2 cellular contexts compared by ENCODE assay signal in the genomic region with DNA sequence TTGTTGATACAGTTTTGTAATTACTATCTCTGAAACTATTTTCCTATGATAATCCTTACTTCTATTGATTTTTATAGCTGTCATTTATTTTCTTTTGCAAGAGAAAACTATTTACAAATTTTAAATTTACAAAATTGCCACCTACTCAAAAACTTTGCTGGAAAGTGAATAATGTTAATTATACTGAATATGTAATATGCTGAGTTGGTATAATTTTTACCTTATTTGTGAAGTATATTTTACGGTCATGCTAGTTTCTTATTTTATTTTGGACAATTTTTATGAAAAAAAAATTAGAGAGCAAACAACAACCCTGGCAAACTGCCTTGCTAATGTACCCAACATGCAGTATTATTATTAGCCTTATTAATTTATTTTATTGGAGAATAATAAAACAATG.
A peak's percentile ranks its signal among the peaks of the same experiment; 100 is the strongest.
TF ChIP-seq lines count a peak whose summit lies in the region.

No MANE protein-coding gene starts in this region.

TF ChIP-seq in HepG2, 621 proteins besides CTCF, POLR2A, EP300 and RAD21:
- TF ChIP-seq ATRX (CRISPR knock-in tag; IDR thresholded peaks at IDR 0.05; ENCODE audit: borderline replicate concordance) (no peak), HMGXB3 (CRISPR knock-in tag; IDR thresholded peaks at IDR 0.05; ENCODE audit: borderline replicate concordance) (no peak), LCORL (IDR thresholded peaks at IDR 0.05) (no peak), LCORL (CRISPR knock-in tag; IDR thresholded peaks at IDR 0.05) (no peak), NFYC (CRISPR knock-in tag; IDR thresholded peaks at IDR 0.05) (no peak), MAFK (conservative IDR thresholded peaks at IDR 0.05 in 1 of 2, IDR thresholded peaks at IDR 0.05 in 1 of 2; ENCODE audit: low read length in 2 of 2) (peak; percentile 65 to 87), MEIS2 (CRISPR knock-in tag; IDR thresholded peaks at IDR 0.05) (no peak), ZNF30 (CRISPR knock-in tag; IDR thresholded peaks at IDR 0.05) (no peak), ARNTL (CRISPR knock-in tag; IDR thresholded peaks at IDR 0.05) (no peak), ZNF3 (CRISPR knock-in tag; IDR thresholded peaks at IDR 0.05) (no peak), SMAD1 (CRISPR knock-in tag; IDR thresholded peaks at IDR 0.05; ENCODE audit: borderline replicate concordance, low read depth) (no peak), MAFF (IDR thresholded peaks at IDR 0.05; ENCODE audit: low read depth, low read length) (peak; percentile 78), ZBTB44 (CRISPR knock-in tag; IDR thresholded peaks at IDR 0.05) (no peak)

TF ChIP-seq in neural cell, 6 proteins besides CTCF, POLR2A, EP300 and RAD21:
- no peak for TF ChIP-seq EZH2 (IDR thresholded peaks at IDR 0.05; ENCODE audit: borderline replicate concordance, insufficient read depth, low read length, poor library complexity, severe bottlenecking)
- no peak for TF ChIP-seq REST (IDR thresholded peaks at IDR 0.05; ENCODE audit: borderline replicate concordance)
